20 cellular contexts compared by ENCODE assay signal in genomic region chr1:110267260-110267659, GRCh38.
"Had no signal": no experiment of that assay in that cellular context is flagged by ENCODE, and none has a peak within 500 bp of the region (broad histone marks: within the 10 kb centered on the region; RNA-seq: fewer than 3 reads in every experiment).

No MANE protein-coding gene starts in this region.

- H3K9me3 Mint-ChIP-seq: natural killer cell treated with Interleukin-12 subunit alpha and Interleukin-12 subunit beta and Interleukin-15 and Interleukin-18, amount 100 ng/mL, for 72 hours; stimulated activated memory B cell treated with anti-CD40 and anti-IgM and Interleukin-4, amounts not matched to agents 10 μg/mL and 1 μg/mL and 100 μg/mL, for 72 hours; stimulated activated naive CD8-positive, alpha-beta T cell treated with anti-CD3 and anti-CD28 coated beads, Interleukin-15, Interleukin-2, amounts not matched to agents 100 ng/mL and 50 ng/mL, for 24 hours had no signal

- H3K36me3 ChIP-seq: heart left ventricle, neutrophil, right lobe of liver, spleen, tibial nerve had no signal

- H3K4me3 Mint-ChIP-seq: natural killer cell treated with Interleukin-12 subunit alpha and Interleukin-12 subunit beta and Interleukin-15 and Interleukin-18, amount 100 ng/mL, for 72 hours; stimulated activated memory B cell treated with anti-CD40 and anti-IgM and Interleukin-4, amounts not matched to agents 10 μg/mL and 1 μg/mL and 100 μg/mL, for 72 hours; stimulated activated naive CD8-positive, alpha-beta T cell treated with anti-CD3 and anti-CD28 coated beads, Interleukin-15, Interleukin-2, amounts not matched to agents 100 ng/mL and 50 ng/mL, for 24 hours had no signal

- ATAC-seq: heart left ventricle; mucosa of descending colon; natural killer cell treated with Interleukin-12 subunit alpha and Interleukin-12 subunit beta and Interleukin-15 and Interleukin-18, amount 100 ng/mL, for 72 hours; psoas muscle; stimulated activated memory B cell treated with anti-CD40 and anti-IgM and Interleukin-4, amounts not matched to agents 10 μg/mL and 1 μg/mL and 100 μg/mL, for 72 hours had no signal

- H3K27ac Mint-ChIP-seq: natural killer cell treated with Interleukin-12 subunit alpha and Interleukin-12 subunit beta and Interleukin-15 and Interleukin-18, amount 100 ng/mL, for 72 hours; stimulated activated memory B cell treated with anti-CD40 and anti-IgM and Interleukin-4, amounts not matched to agents 10 μg/mL and 1 μg/mL and 100 μg/mL, for 72 hours; stimulated activated naive CD8-positive, alpha-beta T cell treated with anti-CD3 and anti-CD28 coated beads, Interleukin-15, Interleukin-2, amounts not matched to agents 100 ng/mL and 50 ng/mL, for 24 hours had no signal

- H3K27me3 ChIP-seq: heart left ventricle, right lobe of liver, spleen, testis, tibial nerve had no signal

- H3K36me3 Mint-ChIP-seq: natural killer cell treated with Interleukin-12 subunit alpha and Interleukin-12 subunit beta and Interleukin-15 and Interleukin-18, amount 100 ng/mL, for 72 hours; stimulated activated memory B cell treated with anti-CD40 and anti-IgM and Interleukin-4, amounts not matched to agents 10 μg/mL and 1 μg/mL and 100 μg/mL, for 72 hours had no signal

- H3K9me3 ChIP-seq: heart left ventricle, mucosa of descending colon, neutrophil, psoas muscle, right lobe of liver, spleen, testis, tibial nerve had no signal

- H3K27ac ChIP-seq: coronary artery, heart left ventricle, neutrophil, psoas muscle, right lobe of liver, spleen, testis, tibial nerve had no signal

- DNase-seq: central memory CD4-positive, alpha-beta T cell; foreskin melanocyte; heart left ventricle; hippocampal formation; kidney glomerular epithelial cell; mucosa of descending colon; psoas muscle; retina; right lobe of liver; spleen; stimulated activated CD4-positive, alpha-beta T cell treated with anti-CD3 and anti-CD28 coated beads, Interleukin-15, amount 100 ng/mL, for 24 hours; stimulated activated CD4-positive, alpha-beta T cell treated with anti-CD3 and anti-CD28 coated beads, Interleukin-1b, Interleukin-23, amount 100 ng/mL, for 48 hours; stimulated activated CD4-positive, alpha-beta T cell treated with anti-CD3 and anti-CD28 coated beads, Interleukin-4, amount 100 ng/mL, for 24 hours; testis had no signal

- H3K4me3 ChIP-seq: coronary artery, heart left ventricle, mucosa of descending colon, psoas muscle, right lobe of liver, spleen, testis, tibial nerve had no signal

- H3K4me1 ChIP-seq: right lobe of liver, testis, tibial nerve had no signal
